ENCODE assay signal across 1 cellular context in the genomic region with DNA sequence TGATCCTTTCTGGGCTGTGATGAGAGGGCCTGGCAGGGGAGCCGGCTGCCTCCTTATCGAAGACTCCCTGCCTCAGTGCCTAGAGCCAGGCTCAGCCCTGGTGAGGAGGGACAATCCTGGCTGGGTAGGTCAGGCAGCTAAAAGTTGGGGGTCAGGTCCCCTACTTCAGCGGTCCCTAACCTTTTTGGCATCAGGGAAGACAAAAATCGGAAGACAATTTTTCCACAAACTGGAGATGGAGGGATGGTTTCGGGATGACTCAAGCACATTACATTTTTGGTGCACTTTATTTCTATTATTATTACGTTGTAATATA.
TF ChIP-seq lines count a peak whose summit lies in the region.

No MANE protein-coding gene starts in this region.

TF ChIP-seq in GM23338, 12 proteins besides CTCF, POLR2A, EP300 and RAD21 (continued from another document):
- TF ChIP-seq, protein P1, sequence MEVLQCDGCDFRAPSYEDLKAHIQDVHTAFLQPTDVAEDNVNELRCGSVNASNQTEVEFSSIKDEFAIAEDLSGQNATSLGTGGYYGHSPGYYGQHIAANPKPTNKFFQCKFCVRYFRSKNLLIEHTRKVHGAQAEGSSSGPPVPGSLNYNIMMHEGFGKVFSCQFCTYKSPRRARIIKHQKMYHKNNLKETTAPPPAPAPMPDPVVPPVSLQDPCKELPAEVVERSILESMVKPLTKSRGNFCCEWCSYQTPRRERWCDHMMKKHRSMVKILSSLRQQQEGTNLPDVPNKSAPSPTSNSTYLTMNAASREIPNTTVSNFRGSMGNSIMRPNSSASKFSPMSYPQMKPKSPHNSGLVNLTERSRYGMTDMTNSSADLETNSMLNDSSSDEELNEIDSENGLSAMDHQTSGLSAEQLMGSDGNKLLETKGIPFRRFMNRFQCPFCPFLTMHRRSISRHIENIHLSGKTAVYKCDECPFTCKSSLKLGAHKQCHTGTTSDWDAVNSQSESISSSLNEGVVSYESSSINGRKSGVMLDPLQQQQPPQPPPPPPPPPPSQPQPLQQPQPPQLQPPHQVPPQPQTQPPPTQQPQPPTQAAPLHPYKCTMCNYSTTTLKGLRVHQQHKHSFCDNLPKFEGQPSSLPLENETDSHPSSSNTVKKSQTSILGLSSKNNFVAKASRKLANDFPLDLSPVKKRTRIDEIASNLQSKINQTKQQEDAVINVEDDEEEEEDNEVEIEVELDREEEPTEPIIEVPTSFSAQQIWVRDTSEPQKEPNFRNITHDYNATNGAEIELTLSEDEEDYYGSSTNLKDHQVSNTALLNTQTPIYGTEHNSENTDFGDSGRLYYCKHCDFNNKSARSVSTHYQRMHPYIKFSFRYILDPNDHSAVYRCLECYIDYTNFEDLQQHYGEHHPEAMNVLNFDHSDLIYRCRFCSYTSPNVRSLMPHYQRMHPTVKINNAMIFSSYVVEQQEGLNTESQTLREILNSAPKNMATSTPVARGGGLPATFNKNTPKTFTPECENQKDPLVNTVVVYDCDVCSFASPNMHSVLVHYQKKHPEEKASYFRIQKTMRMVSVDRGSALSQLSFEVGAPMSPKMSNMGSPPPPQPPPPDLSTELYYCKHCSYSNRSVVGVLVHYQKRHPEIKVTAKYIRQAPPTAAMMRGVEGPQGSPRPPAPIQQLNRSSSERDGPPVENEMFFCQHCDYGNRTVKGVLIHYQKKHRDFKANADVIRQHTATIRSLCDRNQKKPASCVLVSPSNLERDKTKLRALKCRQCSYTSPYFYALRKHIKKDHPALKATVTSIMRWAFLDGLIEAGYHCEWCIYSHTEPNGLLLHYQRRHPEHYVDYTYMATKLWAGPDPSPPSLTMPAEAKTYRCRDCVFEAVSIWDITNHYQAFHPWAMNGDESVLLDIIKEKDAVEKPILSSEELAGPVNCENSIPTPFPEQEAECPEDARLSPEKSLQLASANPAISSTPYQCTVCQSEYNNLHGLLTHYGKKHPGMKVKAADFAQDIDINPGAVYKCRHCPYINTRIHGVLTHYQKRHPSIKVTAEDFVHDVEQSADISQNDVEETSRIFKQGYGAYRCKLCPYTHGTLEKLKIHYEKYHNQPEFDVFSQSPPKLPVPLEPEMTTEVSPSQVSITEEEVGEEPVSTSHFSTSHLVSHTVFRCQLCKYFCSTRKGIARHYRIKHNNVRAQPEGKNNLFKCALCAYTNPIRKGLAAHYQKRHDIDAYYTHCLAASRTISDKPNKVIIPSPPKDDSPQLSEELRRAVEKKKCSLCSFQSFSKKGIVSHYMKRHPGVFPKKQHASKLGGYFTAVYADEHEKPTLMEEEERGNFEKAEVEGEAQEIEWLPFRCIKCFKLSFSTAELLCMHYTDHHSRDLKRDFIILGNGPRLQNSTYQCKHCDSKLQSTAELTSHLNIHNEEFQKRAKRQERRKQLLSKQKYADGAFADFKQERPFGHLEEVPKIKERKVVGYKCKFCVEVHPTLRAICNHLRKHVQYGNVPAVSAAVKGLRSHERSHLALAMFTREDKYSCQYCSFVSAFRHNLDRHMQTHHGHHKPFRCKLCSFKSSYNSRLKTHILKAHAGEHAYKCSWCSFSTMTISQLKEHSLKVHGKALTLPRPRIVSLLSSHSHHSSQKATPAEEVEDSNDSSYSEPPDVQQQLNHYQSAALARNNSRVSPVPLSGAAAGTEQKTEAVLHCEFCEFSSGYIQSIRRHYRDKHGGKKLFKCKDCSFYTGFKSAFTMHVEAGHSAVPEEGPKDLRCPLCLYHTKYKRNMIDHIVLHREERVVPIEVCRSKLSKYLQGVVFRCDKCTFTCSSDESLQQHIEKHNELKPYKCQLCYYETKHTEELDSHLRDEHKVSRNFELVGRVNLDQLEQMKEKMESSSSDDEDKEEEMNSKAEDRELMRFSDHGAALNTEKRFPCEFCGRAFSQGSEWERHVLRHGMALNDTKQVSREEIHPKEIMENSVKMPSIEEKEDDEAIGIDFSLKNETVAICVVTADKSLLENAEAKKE (CRISPR knock-in tag; IDR thresholded peaks at IDR 0.05) = no peak
- TF ChIP-seq ZNF114 (CRISPR knock-in tag; IDR thresholded peaks at IDR 0.05) (no peak), EZH2phosphoT487 (IDR thresholded peaks at IDR 0.05; ENCODE audit: unreplicated experiment) (no peak), CREB1 (CRISPR knock-in tag; IDR thresholded peaks at IDR 0.05; ENCODE audit: low read depth) (no peak), JUNB (IDR thresholded peaks at IDR 0.05; ENCODE audit: unreplicated experiment) (no peak), STAT1 (IDR thresholded peaks at IDR 0.05; ENCODE audit: unreplicated experiment) (no peak), EZH2 (IDR thresholded peaks at IDR 0.05; ENCODE audit: low read depth, unreplicated experiment) (no peak), ZNF331 (CRISPR knock-in tag; IDR thresholded peaks at IDR 0.05; ENCODE audit: low read depth) (no peak), POLR2AphosphoS5 (IDR thresholded peaks at IDR 0.05; ENCODE audit: low read depth) (no peak)
- TF ChIP-seq, protein P2, sequence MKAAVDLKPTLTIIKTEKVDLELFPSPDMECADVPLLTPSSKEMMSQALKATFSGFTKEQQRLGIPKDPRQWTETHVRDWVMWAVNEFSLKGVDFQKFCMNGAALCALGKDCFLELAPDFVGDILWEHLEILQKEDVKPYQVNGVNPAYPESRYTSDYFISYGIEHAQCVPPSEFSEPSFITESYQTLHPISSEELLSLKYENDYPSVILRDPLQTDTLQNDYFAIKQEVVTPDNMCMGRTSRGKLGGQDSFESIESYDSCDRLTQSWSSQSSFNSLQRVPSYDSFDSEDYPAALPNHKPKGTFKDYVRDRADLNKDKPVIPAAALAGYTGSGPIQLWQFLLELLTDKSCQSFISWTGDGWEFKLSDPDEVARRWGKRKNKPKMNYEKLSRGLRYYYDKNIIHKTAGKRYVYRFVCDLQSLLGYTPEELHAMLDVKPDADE (IDR thresholded peaks at IDR 0.05) = no peak
- TF ChIP-seq, protein P3, sequence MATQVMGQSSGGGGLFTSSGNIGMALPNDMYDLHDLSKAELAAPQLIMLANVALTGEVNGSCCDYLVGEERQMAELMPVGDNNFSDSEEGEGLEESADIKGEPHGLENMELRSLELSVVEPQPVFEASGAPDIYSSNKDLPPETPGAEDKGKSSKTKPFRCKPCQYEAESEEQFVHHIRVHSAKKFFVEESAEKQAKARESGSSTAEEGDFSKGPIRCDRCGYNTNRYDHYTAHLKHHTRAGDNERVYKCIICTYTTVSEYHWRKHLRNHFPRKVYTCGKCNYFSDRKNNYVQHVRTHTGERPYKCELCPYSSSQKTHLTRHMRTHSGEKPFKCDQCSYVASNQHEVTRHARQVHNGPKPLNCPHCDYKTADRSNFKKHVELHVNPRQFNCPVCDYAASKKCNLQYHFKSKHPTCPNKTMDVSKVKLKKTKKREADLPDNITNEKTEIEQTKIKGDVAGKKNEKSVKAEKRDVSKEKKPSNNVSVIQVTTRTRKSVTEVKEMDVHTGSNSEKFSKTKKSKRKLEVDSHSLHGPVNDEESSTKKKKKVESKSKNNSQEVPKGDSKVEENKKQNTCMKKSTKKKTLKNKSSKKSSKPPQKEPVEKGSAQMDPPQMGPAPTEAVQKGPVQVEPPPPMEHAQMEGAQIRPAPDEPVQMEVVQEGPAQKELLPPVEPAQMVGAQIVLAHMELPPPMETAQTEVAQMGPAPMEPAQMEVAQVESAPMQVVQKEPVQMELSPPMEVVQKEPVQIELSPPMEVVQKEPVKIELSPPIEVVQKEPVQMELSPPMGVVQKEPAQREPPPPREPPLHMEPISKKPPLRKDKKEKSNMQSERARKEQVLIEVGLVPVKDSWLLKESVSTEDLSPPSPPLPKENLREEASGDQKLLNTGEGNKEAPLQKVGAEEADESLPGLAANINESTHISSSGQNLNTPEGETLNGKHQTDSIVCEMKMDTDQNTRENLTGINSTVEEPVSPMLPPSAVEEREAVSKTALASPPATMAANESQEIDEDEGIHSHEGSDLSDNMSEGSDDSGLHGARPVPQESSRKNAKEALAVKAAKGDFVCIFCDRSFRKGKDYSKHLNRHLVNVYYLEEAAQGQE (IDR thresholded peaks at IDR 0.05; ENCODE audit: unreplicated experiment) = no peak
